8 cellular contexts compared by ENCODE assay signal in genomic region chr6:27893836-27894807, GRCh38. TPM values are rescaled to one million over a fixed set of nuclear protein-coding genes. Genes with fewer than 3 reads are reported as not detected.
A peak's percentile ranks its signal among the peaks of the same experiment; 100 is the strongest.
DNase-seq lines count a peak whose midpoint lies in the region; ATAC-seq and TF ChIP-seq lines count a peak whose summit lies in the region.

No MANE protein-coding gene starts in this region.

- ATAC-seq in Panc1: peak; percentile 30
- ATAC-seq in natural killer cell: peak in 2 of 3 donors; percentile 14 to 15
- no peak for ATAC-seq in GM18909 (IDR thresholded peaks at IDR 0.05; ENCODE audit: poor library complexity, unreplicated experiment)

- in situ Hi-C loops in Panc1 (cut with HindIII; ENCODE audit: low pct_unique_long_range_greater_than_20kb, low sequenced_read_pairs): no loop called here

- H3K9ac ChIP-seq in stomach smooth muscle (ENCODE audit: low read length in 2 of 2): peak overlapping the region; percentile 87 to 95

- peaks cover 5% of the 10 kb centered on the region; the same call in 1 of the 2 replicates for H3K36me3 ChIP-seq in Panc1 (ENCODE audit: control insufficient read depth, insufficient read depth, low read length)
- no peaks in the 10 kb centered on the region for H3K36me3 ChIP-seq in stomach smooth muscle (ENCODE audit: control insufficient read depth in 2 of 2, insufficient read depth in 2 of 2, low read length in 2 of 2)

- H3K27me3 ChIP-seq in Panc1 (ENCODE audit: control insufficient read depth, insufficient read depth, low read length) (no peaks in the 10 kb centered on the region), stomach smooth muscle (ENCODE audit: control insufficient read depth in 1 of 2, insufficient read depth in 2 of 2, low read length in 2 of 2) (peaks cover 39 to 40% of the 10 kb centered on the region in 2 donors)

- intact Hi-C loops in Panc1 (cut with micrococcal nuclease; ENCODE audit: unreplicated experiment) (loop anchor here (2.0 to 5.0 kb wide), 3 partner anchors 21 to 1772 kb away; a partner anchor contains a TSS), natural killer cell (cut with micrococcal nuclease) (loop anchor here (1.0 to 10.0 kb wide), 18 partner anchors 22 to 1869 kb away; a partner anchor contains a TSS)

- H3K9me3 Mint-ChIP-seq in natural killer cell: no peaks in the 10 kb centered on the region

- H3K4me1 ChIP-seq in Panc1 (ENCODE audit: control insufficient read depth, insufficient read depth, low read length) (peaks cover 24% of the 10 kb centered on the region), stomach smooth muscle (ENCODE audit: control insufficient read depth, insufficient read depth, low read length) (peaks cover 31% of the 10 kb centered on the region)

- H3K4me3 ChIP-seq in Panc1 (ENCODE audit: low read depth in 2 of 2, low read length in 2 of 2) (peak overlapping the region; percentile 87 to 90), fibroblast of the aortic adventitia (ENCODE audit: low read depth, low read length) (peak overlapping the region; percentile 95), stomach smooth muscle (ENCODE audit: low read length in 2 of 2) (peak overlapping the region; percentile 95 to 97)

- CTCF ChIA-PET in Panc1 (lab: Charles Lee): interaction anchor here (0.6 to 1.6 kb wide), 4 partner anchors 57 to 1724 kb away, joined by 3 to 4 read pairs (median 4); no protein-coding TSS in a partner anchor

- peaks cover 34 to 36% of the 10 kb centered on the region in 2 donors for H3K4me1 Mint-ChIP-seq in natural killer cell

- no peaks in the 10 kb centered on the region for H3K36me3 Mint-ChIP-seq in natural killer cell

- POLR2A ChIA-PET in Panc1 (lab: Charles Lee): interaction anchor here (0.6 to 5.2 kb wide), 12 partner anchors 8 to 887 kb away, joined by 3 to 119 read pairs (median 6); a partner anchor contains a TSS

- H3K27ac ChIP-seq in Panc1 (ENCODE audit: low read length) (peak overlapping the region; percentile 98), stomach smooth muscle (ENCODE audit: low read length) (peak overlapping the region; percentile 93)

- H3K27me3 Mint-ChIP-seq in natural killer cell (ENCODE audit: low read depth in 2 of 2): no peaks in the 10 kb centered on the region

- TF ChIP-seq CTCF in Panc1 (IDR thresholded peaks at IDR 0.05) (no peak), fibroblast of the aortic adventitia (IDR thresholded peaks at IDR 0.05; ENCODE audit: insufficient read depth, low read length) (no peak), natural killer cell (IDR thresholded peaks at IDR 0.05) (no peak)

- no TSS peak for BruUV-seq in Panc1 (replicated peaks; lab: Mats Ljungman, UMichigan)

- no peak overlapping the region for H3K4me3 Mint-ChIP-seq in natural killer cell

- H3K9me3 ChIP-seq in Panc1 (ENCODE audit: control insufficient read depth, insufficient read depth, low read depth, low read length): no peaks in the 10 kb centered on the region
- no peaks in the 10 kb centered on the region for H3K9me3 ChIP-seq in stomach smooth muscle (ENCODE audit: control insufficient read depth in 2 of 2, low read length in 2 of 2)

- DNase-seq in DMS153 (lab: John Stamatoyannopoulos, UW): peak; percentile 93
- DNase-seq in Kasumi-1 (lab: John Stamatoyannopoulos, UW): peak; percentile 95 to 96
- DNase-seq in Panc1 (ENCODE audit: low read depth, low spot score): peak; percentile 89
- DNase-seq in activated T-helper 9 cell treated with anti-CD3 and anti-CD28 coated beads, Interleukin-2, amount 50 U/mL, for 16 hours (ENCODE audit: low read depth): peak; percentile 48
- peak; percentile 96 for DNase-seq in fibroblast of the aortic adventitia (ENCODE audit: low read depth)
- DNase-seq in natural killer cell: peak; percentile 73

- no peak overlapping the region for H3K27ac Mint-ChIP-seq in natural killer cell

RNA-seq across cellular contexts. Expression of gene OR2B2, which starts 18.1 kb away (rescaled TPM):
- total RNA-seq in Panc1 (2021; ENCODE audit: unreplicated experiment) (not detected), fibroblast of the aortic adventitia (ENCODE audit: low replicate concordance) (not detected in 2 replicates), natural killer cell (not detected)
- not detected for polyA plus RNA-seq in Panc1 (2012; ENCODE audit: insufficient read length)
